Comparison of ENCODE assay signal across 8 cellular contexts in genomic region chr1:155978973-155979429, GRCh38. TPM values are rescaled to one million over a fixed set of nuclear protein-coding genes. Genes with fewer than 3 reads are reported as not detected.
A peak's percentile ranks its signal among the peaks of the same experiment; 100 is the strongest.
DNase-seq lines count a peak whose midpoint lies in the region; ATAC-seq and TF ChIP-seq lines count a peak whose summit lies in the region.

No MANE protein-coding gene starts in this region.

- ATAC-seq in CD8-positive, alpha-beta T cell, result no peak
- no peak for ATAC-seq in stimulated activated memory B cell treated with anti-CD40 and anti-IgM and Interleukin-4, amounts not matched to agents 10 μg/mL and 1 μg/mL and 100 μg/mL, for 72 hours
- no peak for ATAC-seq in GM21737 (IDR thresholded peaks at IDR 0.05; ENCODE audit: unreplicated experiment)
- no peak for ATAC-seq in GM21825 (IDR thresholded peaks at IDR 0.05; ENCODE audit: unreplicated experiment)

- no peak for TF ChIP-seq CTCF in CD8-positive, alpha-beta T cell (IDR thresholded peaks at IDR 0.05)

- H3K9ac ChIP-seq in adipocyte (ENCODE audit: low read length), result peak overlapping the region; percentile 97

- H3K36me3 Mint-ChIP-seq in CD8-positive, alpha-beta T cell, result peaks cover 35% of the 10 kb centered on the region
- peaks cover 39% of the 10 kb centered on the region for H3K36me3 Mint-ChIP-seq in stimulated activated memory B cell treated with anti-CD40 and anti-IgM and Interleukin-4, amounts not matched to agents 10 μg/mL and 1 μg/mL and 100 μg/mL, for 72 hours

- no peaks in the 10 kb centered on the region for H3K36me3 ChIP-seq in CD8-positive, alpha-beta T cell (ENCODE audit: insufficient read depth, low read length)
- H3K36me3 ChIP-seq in adipocyte (ENCODE audit: control insufficient read depth, insufficient read depth, low read length, severe bottlenecking) (peaks cover 5% of the 10 kb centered on the region), iPS DF 6.9 (ENCODE audit: control insufficient read depth, insufficient read depth, low read length) (no peaks in the 10 kb centered on the region)

- peak overlapping the region; percentile 59 for H3K27ac ChIP-seq in CD8-positive, alpha-beta T cell (ENCODE audit: low read depth, low read length)
- no peak overlapping the region for H3K27ac ChIP-seq in iPS DF 6.9 (ENCODE audit: low read length)

- POLR2A ChIA-PET in CD8-positive, alpha-beta T cell (lab: Charles Lee), result interaction anchor here (0.7 to 6.4 kb wide), 8 partner anchors 10 to 45 kb away, joined by 3 to 63 read pairs (median 5); partner anchors contain the start of gene KHDC4

- no peaks in the 10 kb centered on the region for H3K9me3 Mint-ChIP-seq in CD8-positive, alpha-beta T cell
- no peaks in the 10 kb centered on the region for H3K9me3 Mint-ChIP-seq in stimulated activated memory B cell treated with anti-CD40 and anti-IgM and Interleukin-4, amounts not matched to agents 10 μg/mL and 1 μg/mL and 100 μg/mL, for 72 hours

- no CpG with 5 or more reads among the region's 8 CpGs for WGBS in iPS DF 6.9 (ENCODE audit: insufficient coverage, insufficient read length)

- peak overlapping the region; percentile 70 for H3K4me3 ChIP-seq in CD8-positive, alpha-beta T cell (ENCODE audit: low read depth, low read length)
- H3K4me3 ChIP-seq in adipocyte (ENCODE audit: low read length) (peak overlapping the region; percentile 88), iPS DF 6.9 (ENCODE audit: low read length) (peak overlapping the region; percentile 83; the same call in 1 of the 2 replicates)

- CTCF ChIA-PET in CD8-positive, alpha-beta T cell (lab: Charles Lee), result interaction anchor here (1.1 to 6.7 kb wide), 7 partner anchors 11 to 72 kb away, joined by 3 to 57 read pairs (median 5); no protein-coding TSS in a partner anchor

- peaks cover 70% of the 10 kb centered on the region for H3K4me1 Mint-ChIP-seq in CD8-positive, alpha-beta T cell (ENCODE audit: low read depth)
- H3K4me1 Mint-ChIP-seq in stimulated activated memory B cell treated with anti-CD40 and anti-IgM and Interleukin-4, amounts not matched to agents 10 μg/mL and 1 μg/mL and 100 μg/mL, for 72 hours, result peaks cover 81% of the 10 kb centered on the region

- no peaks in the 10 kb centered on the region for H3K9me3 ChIP-seq in CD8-positive, alpha-beta T cell (ENCODE audit: low read length)
- H3K9me3 ChIP-seq in adipocyte (ENCODE audit: control insufficient read depth, low read length), result no peaks in the 10 kb centered on the region
- H3K9me3 ChIP-seq in iPS DF 6.9 (ENCODE audit: control insufficient read depth, insufficient read depth, low read length), result no peaks in the 10 kb centered on the region

- H3K27me3 ChIP-seq in CD8-positive, alpha-beta T cell (ENCODE audit: insufficient read depth, low read length), result no peaks in the 10 kb centered on the region
- H3K27me3 ChIP-seq in adipocyte (replicated peaks; ENCODE audit: control insufficient read depth, insufficient read depth, low read length), result no peaks in the 10 kb centered on the region
- no peaks in the 10 kb centered on the region for H3K27me3 ChIP-seq in iPS DF 6.9 (ENCODE audit: control insufficient read depth, insufficient read depth, low read length)

- no peaks in the 10 kb centered on the region for H3K27me3 Mint-ChIP-seq in CD8-positive, alpha-beta T cell (ENCODE audit: low read depth)
- no peaks in the 10 kb centered on the region for H3K27me3 Mint-ChIP-seq in stimulated activated memory B cell treated with anti-CD40 and anti-IgM and Interleukin-4, amounts not matched to agents 10 μg/mL and 1 μg/mL and 100 μg/mL, for 72 hours

- H3K4me1 ChIP-seq in CD8-positive, alpha-beta T cell (ENCODE audit: insufficient read depth, low read length), result peaks cover 72% of the 10 kb centered on the region
- peaks cover 79% of the 10 kb centered on the region for H3K4me1 ChIP-seq in adipocyte (ENCODE audit: control insufficient read depth, insufficient read depth, low read length)
- peaks cover 19% of the 10 kb centered on the region for H3K4me1 ChIP-seq in iPS DF 6.9 (ENCODE audit: control insufficient read depth, insufficient read depth, low read length)

- peak overlapping the region; percentile 97 for H3K4me3 Mint-ChIP-seq in CD8-positive, alpha-beta T cell
- H3K4me3 Mint-ChIP-seq in stimulated activated memory B cell treated with anti-CD40 and anti-IgM and Interleukin-4, amounts not matched to agents 10 μg/mL and 1 μg/mL and 100 μg/mL, for 72 hours, result peak overlapping the region; percentile 99

- H3K27ac Mint-ChIP-seq in CD8-positive, alpha-beta T cell, result peak overlapping the region; percentile 94
- peak overlapping the region; percentile 93 for H3K27ac Mint-ChIP-seq in stimulated activated memory B cell treated with anti-CD40 and anti-IgM and Interleukin-4, amounts not matched to agents 10 μg/mL and 1 μg/mL and 100 μg/mL, for 72 hours

- DNase-seq in CD8-positive, alpha-beta T cell, result no peak
- DNase-seq in LHCN-M2 (ENCODE audit: low read depth) (peak; percentile 62), adipocyte (ENCODE audit: low read depth) (peak; percentile 61), iPS DF 6.9 (ENCODE audit: low read depth, low spot score) (no peak), NCI-H2196 treated with DMSO at 0.1 percent for 48 hours (lab: John Stamatoyannopoulos, UW; ENCODE audit: unreplicated experiment) (no peak)

- intact Hi-C loops in CD8-positive, alpha-beta T cell (cut with DNase I, micrococcal nuclease), result loop anchor here (1.0 to 5.0 kb wide), 4 partner anchors 44 to 122 kb away; partner anchors contain the start of genes KHDC4 (in 2 of the 2), GON4L (in 1 of the 2), LAMTOR2 (in 1 of the 2) and SYT11 (in 1 of the 2)

RNA-seq across cellular contexts. Expression of gene ARHGEF2, which starts 0.7 kb away (rescaled TPM):
- 10 to 100 TPM; 51.6 to 52.3 TPM for total RNA-seq in CD8-positive, alpha-beta T cell
- 228 and 262 TPM in 2 replicates for total RNA-seq in LHCN-M2 (2014; rRNA removed)
- 91.6 TPM for polyA plus RNA-seq in LHCN-M2 (2012)

RNA-seq across cellular contexts. Expression of gene RXFP4, which starts 37.6 kb away (rescaled TPM):
- total RNA-seq in CD8-positive, alpha-beta T cell, result not detected
- not detected in 2 replicates for total RNA-seq in LHCN-M2 (2014; rRNA removed)
- polyA plus RNA-seq in LHCN-M2 (2012), result not detected

RNA-seq across cellular contexts. Expression of gene SSR2, which starts 41.8 kb away (rescaled TPM):
- total RNA-seq in CD8-positive, alpha-beta T cell, result 100 to 1,000 TPM; 208 to 212 TPM
- 229 and 351 TPM in 2 replicates for total RNA-seq in LHCN-M2 (2014; rRNA removed)
- 381 TPM for polyA plus RNA-seq in LHCN-M2 (2012)

RNA-seq across cellular contexts. Expression of gene KHDC4, which starts 44.8 kb away (rescaled TPM):
- 10 to 100 TPM; 47.4 to 54.6 TPM for total RNA-seq in CD8-positive, alpha-beta T cell
- 29.6 and 30.3 TPM in 2 replicates for total RNA-seq in LHCN-M2 (2014; rRNA removed)
- polyA plus RNA-seq in LHCN-M2 (2012), result 11.4 TPM

Comparison
In these comparisons a context has a peak if more than half of its experiments do, and no peak if none do; other contexts are left out.
1. DNase-seq: peak in LHCN-M2 (single experiment) and adipocyte (single experiment); none in CD8-positive, alpha-beta T cell (0 of 7), iPS DF 6.9 (single experiment) and NCI-H2196 treated with DMSO at 0.1 percent for 48 hours (single experiment).
2. Peak in every context shown above with its lines, with median percentiles within 50 percentile points of each other: H3K4me3 ChIP-seq.